In the genomic region with DNA sequence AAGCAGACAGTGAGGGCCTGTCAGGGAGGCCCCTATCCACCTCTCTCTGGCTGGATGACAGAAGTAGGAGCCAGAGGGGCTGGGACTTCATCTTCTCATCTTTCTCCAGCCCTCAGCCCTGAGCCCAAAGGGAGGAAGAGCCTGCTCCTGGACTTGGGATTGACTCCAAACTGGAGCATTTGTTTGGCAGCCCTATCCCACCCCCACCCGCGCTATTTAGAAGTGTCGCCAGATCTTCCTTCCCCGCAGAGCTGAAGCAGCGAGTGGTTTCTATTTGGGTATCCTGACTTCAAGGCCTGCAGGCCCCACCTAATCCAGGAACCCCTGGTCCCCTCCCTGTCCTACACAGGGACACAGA, we compare ENCODE assay signal across 10 cellular contexts. TPM values are rescaled to one million over a fixed set of nuclear protein-coding genes. Genes with fewer than 3 reads are reported as not detected.
DNase-seq lines count a peak whose midpoint lies in the region; ATAC-seq and TF ChIP-seq lines count a peak whose summit lies in the region.
"Had no signal": no experiment of that assay in that cellular context is flagged by ENCODE, and none has a peak within 500 bp of the region (broad histone marks: within the 10 kb centered on the region; RNA-seq: fewer than 3 reads in every experiment).

No MANE protein-coding gene starts in this region.

- peak overlapping the region; percentile 14 for H2BK15ac ChIP-seq in neuronal stem cell (ENCODE audit: low read length)

- ATAC-seq in WTC11 (no peak), upper lobe of right lung (peak; percentile 17)

- TF ChIP-seq CTCF in WTC11 (IDR thresholded peaks at IDR 0.05) (no peak), upper lobe of right lung (IDR thresholded peaks at IDR 0.05) (no peak)

- no CpG with 5 or more reads among the region's 5 CpGs for WGBS in neuronal stem cell (ENCODE audit: extremely low coverage in 2 of 2, insufficient read length in 2 of 2, insufficient replicate concordance in 1 of 2), 2 donors

- H3K9ac ChIP-seq in neuronal stem cell (ENCODE audit: low read depth, low read length, poor library complexity): peak overlapping the region; percentile 73

- POLR2A ChIA-PET in WTC11 (lab: Charles Lee): interaction anchor here (0.6 to 1.9 kb wide), 5 partner anchors 10 to 80 kb away, joined by 3 to 21 read pairs (median 4); a partner anchor contains a TSS

- H2BK120ac ChIP-seq in neuronal stem cell (ENCODE audit: low read depth, low read length): no peak overlapping the region

- H3K27me3 ChIP-seq in neuronal stem cell (ENCODE audit: control insufficient read depth in 3 of 3, insufficient read depth in 3 of 3, low read depth in 1 of 3, low read length in 3 of 3) (no peaks in the 10 kb centered on the region), upper lobe of right lung (no peaks in the 10 kb centered on the region)

- H2AK5ac ChIP-seq in neuronal stem cell (ENCODE audit: low read depth, low read length): peak overlapping the region; percentile 59

- H3K4me1 ChIP-seq in neuronal stem cell (ENCODE audit: control insufficient read depth in 2 of 2, insufficient read depth in 1 of 2, low read depth in 1 of 2, low read length in 2 of 2): peaks cover 69 to 74% of the 10 kb centered on the region in 2 donors
- peaks cover 50% of the 10 kb centered on the region for H3K4me1 ChIP-seq in upper lobe of right lung

- H3K4ac ChIP-seq in neuronal stem cell (ENCODE audit: low read length): no peak overlapping the region

- H3K27ac ChIP-seq in neuronal stem cell (replicated peaks; ENCODE audit: low read length) (peak overlapping the region; percentile 61), upper lobe of right lung (peak overlapping the region; percentile 82)

- no peak overlapping the region for H2AFZ ChIP-seq in neuronal stem cell (ENCODE audit: low read length)

- peaks cover 18% of the 10 kb centered on the region in 2 donors for H3K36me3 ChIP-seq in neuronal stem cell (replicated peaks in 1 of 2; ENCODE audit: control insufficient read depth in 2 of 2, insufficient read depth in 2 of 2, low read length in 2 of 2)
- H3K36me3 ChIP-seq in upper lobe of right lung: no peaks in the 10 kb centered on the region

- no peak overlapping the region for H3K4me2 ChIP-seq in neuronal stem cell (ENCODE audit: insufficient read depth, low read length, poor library complexity, severe bottlenecking)

- peak overlapping the region; percentile 95 for H3K18ac ChIP-seq in neuronal stem cell (ENCODE audit: low read length)

- H4K91ac ChIP-seq in neuronal stem cell (ENCODE audit: low read depth, low read length, poor library complexity): no peak overlapping the region

- no peak overlapping the region for H2BK5ac ChIP-seq in neuronal stem cell (ENCODE audit: low read length)

- H3K9me3 ChIP-seq in neuronal stem cell (replicated peaks in 1 of 2; ENCODE audit: control insufficient read depth in 2 of 2, insufficient read depth in 1 of 2, low read depth in 1 of 2, low read length in 2 of 2) (peaks cover 1 to 8% of the 10 kb centered on the region in 2 donors), upper lobe of right lung (no peaks in the 10 kb centered on the region)

- intact Hi-C loops in cardiac septum (cut with DNase I) (loop anchor here (10.0 kb wide), 1 partner anchor 543 kb away; no protein-coding TSS in a partner anchor), upper lobe of right lung (cut with DNase I) (no loop called here)

- H4K8ac ChIP-seq in neuronal stem cell (ENCODE audit: low read depth, low read length): no peak overlapping the region

- H3K4me1 Mint-ChIP-seq in WTC11: peaks cover 88% of the 10 kb centered on the region

- H3K4me3 ChIP-seq in neuronal stem cell (ENCODE audit: low read length in 2 of 2): no peak overlapping the region
- no peak overlapping the region for H3K4me3 ChIP-seq in upper lobe of right lung

- peaks cover 4% of the 10 kb centered on the region; the same call in 1 of the 2 replicates for H3K27me3 Mint-ChIP-seq in WTC11 (ENCODE audit: low read depth)

- no peak overlapping the region for H2BK12ac ChIP-seq in neuronal stem cell (ENCODE audit: low read length)

- no peak for DNase-seq in WTC11 (ENCODE audit: low spot score)
- DNase-seq in cardiac septum (ENCODE audit: low spot score): peak; percentile 82
- DNase-seq in neuronal stem cell (ENCODE audit: low spot score): no peak
- DNase-seq in upper lobe of right lung: no peak
- no peak for DNase-seq in EL
- DNase-seq in NK-92 (lab: John Stamatoyannopoulos, UW; ENCODE audit: unreplicated experiment): no peak
- DNase-seq in stimulated activated CD4-positive, alpha-beta T cell treated with anti-CD3 and anti-CD28 coated beads, Interleukin-2, amount 100 ng/mL, for 48 hours: no peak
- DNase-seq: activated effector memory CD4-positive, alpha-beta T cell treated with Interleukin-2 at 50 U/mL for 16 hours; NCI-H187 had no signal

- peak overlapping the region; percentile 44 for H3K23ac ChIP-seq in neuronal stem cell (ENCODE audit: low read depth, low read length, poor library complexity)

- no peak overlapping the region for H3K4me3 Mint-ChIP-seq in WTC11

- H3K14ac ChIP-seq in neuronal stem cell (ENCODE audit: low read length): peak overlapping the region; percentile 2

- H3K36me3 Mint-ChIP-seq in WTC11: peaks cover 17% of the 10 kb centered on the region

- CTCF ChIA-PET in WTC11 (lab: Charles Lee): interaction anchor here (0.8 to 4.1 kb wide), 12 partner anchors 8 to 167 kb away, joined by 3 to 17 read pairs (median 6); a partner anchor contains a TSS

- H3K9me3 Mint-ChIP-seq in WTC11: peaks cover 11% of the 10 kb centered on the region

- peak overlapping the region; percentile 76 for H3K27ac Mint-ChIP-seq in WTC11

- H3K79me1 ChIP-seq in neuronal stem cell (ENCODE audit: low read depth, low read length): peaks cover 1% of the 10 kb centered on the region

TF ChIP-seq in WTC11, 78 proteins besides CTCF, POLR2A, EP300 and RAD21 (continues in another document):
- TF ChIP-seq ZNF317 (CRISPR knock-in tag; IDR thresholded peaks at IDR 0.05; ENCODE audit: borderline replicate concordance, low read depth): no peak
- TF ChIP-seq, protein P1, sequence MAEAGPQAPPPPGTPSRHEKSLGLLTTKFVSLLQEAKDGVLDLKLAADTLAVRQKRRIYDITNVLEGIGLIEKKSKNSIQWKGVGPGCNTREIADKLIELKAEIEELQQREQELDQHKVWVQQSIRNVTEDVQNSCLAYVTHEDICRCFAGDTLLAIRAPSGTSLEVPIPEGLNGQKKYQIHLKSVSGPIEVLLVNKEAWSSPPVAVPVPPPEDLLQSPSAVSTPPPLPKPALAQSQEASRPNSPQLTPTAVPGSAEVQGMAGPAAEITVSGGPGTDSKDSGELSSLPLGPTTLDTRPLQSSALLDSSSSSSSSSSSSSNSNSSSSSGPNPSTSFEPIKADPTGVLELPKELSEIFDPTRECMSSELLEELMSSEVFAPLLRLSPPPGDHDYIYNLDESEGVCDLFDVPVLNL (CRISPR knock-in tag; IDR thresholded peaks at IDR 0.05; ENCODE audit: borderline replicate concordance, low read depth): no peak
- TF ChIP-seq FOXK1 (CRISPR knock-in tag; IDR thresholded peaks at IDR 0.05): no peak
- TF ChIP-seq ZNF416 (CRISPR knock-in tag; IDR thresholded peaks at IDR 0.05): no peak
- TF ChIP-seq, protein P2, sequence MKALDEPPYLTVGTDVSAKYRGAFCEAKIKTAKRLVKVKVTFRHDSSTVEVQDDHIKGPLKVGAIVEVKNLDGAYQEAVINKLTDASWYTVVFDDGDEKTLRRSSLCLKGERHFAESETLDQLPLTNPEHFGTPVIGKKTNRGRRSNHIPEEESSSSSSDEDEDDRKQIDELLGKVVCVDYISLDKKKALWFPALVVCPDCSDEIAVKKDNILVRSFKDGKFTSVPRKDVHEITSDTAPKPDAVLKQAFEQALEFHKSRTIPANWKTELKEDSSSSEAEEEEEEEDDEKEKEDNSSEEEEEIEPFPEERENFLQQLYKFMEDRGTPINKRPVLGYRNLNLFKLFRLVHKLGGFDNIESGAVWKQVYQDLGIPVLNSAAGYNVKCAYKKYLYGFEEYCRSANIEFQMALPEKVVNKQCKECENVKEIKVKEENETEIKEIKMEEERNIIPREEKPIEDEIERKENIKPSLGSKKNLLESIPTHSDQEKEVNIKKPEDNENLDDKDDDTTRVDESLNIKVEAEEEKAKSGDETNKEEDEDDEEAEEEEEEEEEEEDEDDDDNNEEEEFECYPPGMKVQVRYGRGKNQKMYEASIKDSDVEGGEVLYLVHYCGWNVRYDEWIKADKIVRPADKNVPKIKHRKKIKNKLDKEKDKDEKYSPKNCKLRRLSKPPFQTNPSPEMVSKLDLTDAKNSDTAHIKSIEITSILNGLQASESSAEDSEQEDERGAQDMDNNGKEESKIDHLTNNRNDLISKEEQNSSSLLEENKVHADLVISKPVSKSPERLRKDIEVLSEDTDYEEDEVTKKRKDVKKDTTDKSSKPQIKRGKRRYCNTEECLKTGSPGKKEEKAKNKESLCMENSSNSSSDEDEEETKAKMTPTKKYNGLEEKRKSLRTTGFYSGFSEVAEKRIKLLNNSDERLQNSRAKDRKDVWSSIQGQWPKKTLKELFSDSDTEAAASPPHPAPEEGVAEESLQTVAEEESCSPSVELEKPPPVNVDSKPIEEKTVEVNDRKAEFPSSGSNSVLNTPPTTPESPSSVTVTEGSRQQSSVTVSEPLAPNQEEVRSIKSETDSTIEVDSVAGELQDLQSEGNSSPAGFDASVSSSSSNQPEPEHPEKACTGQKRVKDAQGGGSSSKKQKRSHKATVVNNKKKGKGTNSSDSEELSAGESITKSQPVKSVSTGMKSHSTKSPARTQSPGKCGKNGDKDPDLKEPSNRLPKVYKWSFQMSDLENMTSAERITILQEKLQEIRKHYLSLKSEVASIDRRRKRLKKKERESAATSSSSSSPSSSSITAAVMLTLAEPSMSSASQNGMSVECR (CRISPR knock-in tag; IDR thresholded peaks at IDR 0.05; ENCODE audit: borderline replicate concordance): no peak
- TF ChIP-seq TCF7 (CRISPR knock-in tag; IDR thresholded peaks at IDR 0.05; ENCODE audit: low read depth): no peak
- TF ChIP-seq FOXP1 (CRISPR knock-in tag; IDR thresholded peaks at IDR 0.05; ENCODE audit: borderline replicate concordance): no peak

RNA-seq across cellular contexts. Expression of a gene that starts 9.6 kb away (rescaled TPM):
- total RNA-seq in WTC11 (2021) (103 to 127 TPM (median 104 TPM) in 3 replicates), cardiac septum (699 TPM), upper lobe of right lung (54.7 TPM)
- 150 TPM for polyA plus RNA-seq in neuronal stem cell (2013, experiment 1 of 2)
- 143 TPM for polyA plus RNA-seq in neuronal stem cell (2013, experiment 2 of 2)

RNA-seq across cellular contexts. Expression of a gene that starts 25.7 kb away (rescaled TPM):
- total RNA-seq in WTC11 (2021) (2.5 to 3.7 TPM (median 3.6 TPM) in 3 replicates), cardiac septum (0.16 TPM), upper lobe of right lung (not detected)
- polyA plus RNA-seq in neuronal stem cell (2013, experiment 1 of 2): 0.89 TPM
- 0.54 TPM for polyA plus RNA-seq in neuronal stem cell (2013, experiment 2 of 2)

RNA-seq across cellular contexts. Expression of a gene that starts 37.8 kb away (rescaled TPM):
- total RNA-seq in WTC11 (2021): 135 to 195 TPM (median 186 TPM) in 3 replicates
- 3.7 TPM for total RNA-seq in cardiac septum
- polyA plus RNA-seq in neuronal stem cell (2013, experiment 1 of 2): 479 TPM
- polyA plus RNA-seq in neuronal stem cell (2013, experiment 2 of 2): 474 TPM
- total RNA-seq in upper lobe of right lung: 1.4 TPM

RNA-seq across cellular contexts. Expression of a gene that starts 48.4 kb away (rescaled TPM):
- 1.1 to 1.3 TPM (median 1.2 TPM) in 3 replicates for total RNA-seq in WTC11 (2021)
- 0.43 TPM for total RNA-seq in cardiac septum
- 1.8 TPM for polyA plus RNA-seq in neuronal stem cell (2013, experiment 1 of 2)
- polyA plus RNA-seq in neuronal stem cell (2013, experiment 2 of 2): 1.7 TPM
- total RNA-seq in upper lobe of right lung: 0.78 TPM
- total RNA-seq: RPMI7951 had no signal

Comparison
In these comparisons a context has a peak if more than half of its experiments do, and no peak if none do; other contexts are left out.
1. RNA of a gene that starts 37.8 kb away (total RNA-seq): 135 to 195 TPM in WTC11; 3.7 TPM in cardiac septum (single experiment) and 1.4 TPM in upper lobe of right lung (single experiment); every median in the first group is over 10 times any median in the second.